In the genomic region with DNA sequence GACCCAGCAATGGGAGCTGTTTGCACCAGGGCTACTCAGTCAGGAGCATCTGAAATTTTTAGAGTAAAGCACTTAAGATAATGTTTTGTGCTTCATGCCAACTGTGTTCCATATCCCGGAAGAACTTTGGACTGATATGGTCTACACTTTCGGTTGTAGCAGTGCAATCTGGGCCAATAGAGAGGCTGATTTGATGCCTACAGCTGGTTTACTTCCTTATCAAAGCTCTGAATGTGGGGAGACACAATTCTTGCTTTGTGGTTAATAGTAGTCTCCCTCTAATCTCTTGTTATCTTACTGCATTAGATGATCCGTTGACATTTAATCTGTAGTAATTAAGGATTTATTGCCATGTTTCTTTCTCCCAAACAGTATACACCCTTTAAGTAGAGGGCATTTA, we compare ENCODE assay signal across 32 cellular contexts. TPM values are rescaled to one million over a fixed set of nuclear protein-coding genes. Genes with fewer than 3 reads are reported as not detected.
"Had no signal": no experiment of that assay in that cellular context is flagged by ENCODE, and none has a peak within 500 bp of the region (broad histone marks: within the 10 kb centered on the region; RNA-seq: fewer than 3 reads in every experiment).

No MANE protein-coding gene starts in this region.

- H3K9me3 Mint-ChIP-seq: activated naive CD4-positive, alpha-beta T cell treated with anti-CD3 and anti-CD28 coated beads, Interleukin-2, amount 50 U/mL, for 24 hours; activated naive CD8-positive, alpha-beta T cell treated with anti-CD3 and anti-CD28 coated beads, Interleukin-2, amount 50 U/mL, for 24 hours had no signal

- H3K27me3 ChIP-seq: breast epithelium, ovary, sigmoid colon, suprapubic skin, tibial nerve had no signal

- H3K27ac ChIP-seq: breast epithelium, gastroesophageal sphincter, hepatocyte, left ventricle myocardium inferior, ovary, sigmoid colon, suprapubic skin, tibial nerve had no signal

- DNase-seq: activated B cell treated with CpG ODN at 0.5 μM for 24 hours; activated CD8-positive, alpha-beta memory T cell treated with anti-CD3 and anti-CD28 coated beads, Interleukin-2, amount 10 ng/mL, durations not matched to agents 7 days and 5 days; activated CD8-positive, alpha-beta T cell treated with anti-CD3 and anti-CD28 coated beads, Interleukin-2, amount 10 ng/mL, durations not matched to agents 7 days and 5 days; activated naive CD8-positive, alpha-beta T cell treated with anti-CD3 and anti-CD28 coated beads, Interleukin-2, amount 50 U/mL, for 24 hours; activated T-cell treated with anti-CD3 and anti-CD28 coated beads, Interleukin-2, amount 50 U/mL, for 48 hours; central memory CD4-positive, alpha-beta T cell; dermis blood vessel endothelial cell; effector CD8-positive, alpha-beta T cell; erythroblast; immature natural killer cell; kidney glomerular epithelial cell; left ventricle myocardium inferior; mesendoderm; naive B cell; ovary; retina; stimulated activated CD4-positive, alpha-beta T cell treated with anti-CD3 and anti-CD28 coated beads, Interleukin-1b, Interleukin-23, amount 100 ng/mL, for 48 hours; stimulated activated naive CD4-positive, alpha-beta T cell; T-helper 17 cell; T1000 had no signal

- H3K4me1 ChIP-seq: breast epithelium, gastroesophageal sphincter, left ventricle myocardium inferior, sigmoid colon, suprapubic skin, tibial nerve had no signal

- H3K27ac Mint-ChIP-seq: activated B cell treated with CpG ODN at 0.5 μM for 24 hours; activated CD8-positive, alpha-beta memory T cell treated with anti-CD3 and anti-CD28 coated beads, Interleukin-2, amount 10 ng/mL, durations not matched to agents 7 days and 5 days; activated CD8-positive, alpha-beta T cell treated with anti-CD3 and anti-CD28 coated beads, Interleukin-2, amount 10 ng/mL, durations not matched to agents 7 days and 5 days; activated naive CD4-positive, alpha-beta T cell treated with anti-CD3 and anti-CD28 coated beads, Interleukin-2, amount 50 U/mL, for 24 hours; activated naive CD8-positive, alpha-beta T cell treated with anti-CD3 and anti-CD28 coated beads, Interleukin-2, amount 50 U/mL, for 24 hours; activated T-helper 2 cell treated with anti-CD3 and anti-CD28 coated beads, Interferon-gamma antibody, Interleukin-2, Interleukin-4, amounts not matched to agents 10 μg/mL and 5 μg/mL and 100 μg/mL, durations not matched to agents 14 hours and 24 hours and 36 hours; immature natural killer cell; naive B cell; progenitor cell of endocrine pancreas; T-helper 17 cell had no signal

- H3K4me3 ChIP-seq: breast epithelium, gastroesophageal sphincter, hepatocyte, left ventricle myocardium inferior, lung, ovary, sigmoid colon, smooth muscle cell, suprapubic skin, tibial nerve had no signal

- H3K4me1 Mint-ChIP-seq: activated B cell treated with CpG ODN at 0.5 μM for 24 hours; activated CD8-positive, alpha-beta memory T cell treated with anti-CD3 and anti-CD28 coated beads, Interleukin-2, amount 10 ng/mL, durations not matched to agents 7 days and 5 days; activated naive CD4-positive, alpha-beta T cell treated with anti-CD3 and anti-CD28 coated beads, Interleukin-2, amount 50 U/mL, for 24 hours; activated naive CD8-positive, alpha-beta T cell treated with anti-CD3 and anti-CD28 coated beads, Interleukin-2, amount 50 U/mL, for 24 hours; immature natural killer cell; naive B cell; T-helper 17 cell had no signal

- H3K4me3 Mint-ChIP-seq: activated B cell treated with CpG ODN at 0.5 μM for 24 hours; activated CD8-positive, alpha-beta memory T cell treated with anti-CD3 and anti-CD28 coated beads, Interleukin-2, amount 10 ng/mL, durations not matched to agents 7 days and 5 days; activated CD8-positive, alpha-beta T cell treated with anti-CD3 and anti-CD28 coated beads, Interleukin-2, amount 10 ng/mL, durations not matched to agents 7 days and 5 days; activated naive CD4-positive, alpha-beta T cell treated with anti-CD3 and anti-CD28 coated beads, Interleukin-2, amount 50 U/mL, for 24 hours; activated naive CD8-positive, alpha-beta T cell treated with anti-CD3 and anti-CD28 coated beads, Interleukin-2, amount 50 U/mL, for 24 hours; immature natural killer cell; naive B cell; T-helper 17 cell had no signal

- H3K36me3 Mint-ChIP-seq: activated naive CD4-positive, alpha-beta T cell treated with anti-CD3 and anti-CD28 coated beads, Interleukin-2, amount 50 U/mL, for 24 hours; immature natural killer cell had no signal

- H3K36me3 ChIP-seq: breast epithelium, gastroesophageal sphincter, left ventricle myocardium inferior, ovary, sigmoid colon, suprapubic skin, tibial nerve had no signal

- H3K9me3 ChIP-seq: breast epithelium, gastroesophageal sphincter, left ventricle myocardium inferior, ovary, sigmoid colon, suprapubic skin had no signal

RNA-seq across cellular contexts. Expression of gene VDR, which starts 7.8 kb away (rescaled TPM):
- polyA plus RNA-seq: neural cell had no signal
